ENCODE assay signal across 9 cellular contexts in the genomic region with DNA sequence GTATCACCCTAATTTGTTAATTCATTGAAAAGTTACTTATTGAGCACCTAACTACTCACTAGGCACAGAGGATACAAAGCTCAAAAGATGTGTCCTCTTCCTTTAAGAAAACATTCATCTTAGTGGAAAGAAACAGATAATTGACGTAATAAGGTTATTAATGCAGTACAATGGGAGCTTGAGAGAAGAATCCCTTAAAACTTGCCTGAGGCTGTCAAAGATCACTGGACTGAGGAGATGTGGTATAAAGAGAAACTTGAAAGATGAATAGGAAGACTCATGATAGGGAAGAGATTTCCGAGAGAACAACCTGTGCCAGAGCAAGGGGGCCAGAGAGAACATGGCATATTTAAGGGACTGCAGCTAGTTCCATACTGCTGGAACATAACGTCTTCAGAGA.
"Had no signal": no experiment of that assay in that cellular context is flagged by ENCODE, and none has a peak within 500 bp of the region (broad histone marks: within the 10 kb centered on the region; RNA-seq: fewer than 3 reads in every experiment).

No MANE protein-coding gene starts in this region.

- H2AFZ ChIP-seq: GM23338 had no signal

- FAIRE-seq: H1, H54, K562 had no signal

- H3K27ac ChIP-seq: HL-60 had no signal

- ATAC-seq: GM23338, K562 had no signal

- H3K4me2 ChIP-seq: GM23338 had no signal

- H3K4me3 ChIP-seq: GM23338, K562 had no signal

- DNase-seq: H9, HCEC 1CT, HFFc6, IMR-90 had no signal
